ENCODE assay signal across 8 cellular contexts in genomic region chr16:28277537-28278388, GRCh38. TPM values are rescaled to one million over a fixed set of nuclear protein-coding genes. Genes with fewer than 3 reads are reported as not detected.
DNase-seq lines count a peak whose midpoint lies in the region; FAIRE-seq and TF ChIP-seq lines count a peak whose summit lies in the region.

No MANE protein-coding gene starts in this region.

- peak overlapping the region; percentile 28 for H3K9ac ChIP-seq in keratinocyte (ENCODE audit: control insufficient read depth, extremely low read depth, insufficient read depth, low read length)

- H3K79me2 ChIP-seq in keratinocyte (ENCODE audit: control insufficient read depth, insufficient read depth, low read length): no peaks in the 10 kb centered on the region

- H3K4me2 ChIP-seq in keratinocyte (ENCODE audit: control insufficient read depth, extremely low read depth, insufficient read depth, low read depth, low read length): peak overlapping the region; percentile 80

- no peaks in the 10 kb centered on the region for H3K9me1 ChIP-seq in keratinocyte (ENCODE audit: control insufficient read depth, extremely low read depth, insufficient read depth, low read length)

- no peaks in the 10 kb centered on the region for H4K20me1 ChIP-seq in keratinocyte (ENCODE audit: control insufficient read depth, extremely low read depth, insufficient read depth, low read length)

- H3K4me3 ChIP-seq in H7 (ENCODE audit: insufficient read depth, low read depth, low read length) (peak overlapping the region; percentile 49), keratinocyte (ENCODE audit: control insufficient read depth in 2 of 3, extremely low read depth in 1 of 3, insufficient read depth in 2 of 3, low read depth in 1 of 3, low read length in 3 of 3) (peak overlapping the region; percentile 7 to 60 (median 51))

- peak overlapping the region; percentile 74 for H2AFZ ChIP-seq in keratinocyte (ENCODE audit: control insufficient read depth, low read length)

- peak; percentile 81 for FAIRE-seq in keratinocyte (lab: Jason Lieb, UNC)

- H3K9me3 ChIP-seq in keratinocyte (ENCODE audit: control insufficient read depth, low read depth, low read length): no peaks in the 10 kb centered on the region

- peaks cover 4% of the 10 kb centered on the region for H3K4me1 ChIP-seq in keratinocyte (ENCODE audit: control insufficient read depth, extremely low read depth, insufficient read depth, low read length)

- no peak overlapping the region for H3K27ac ChIP-seq in keratinocyte (ENCODE audit: control insufficient read depth, insufficient read depth, low read length)

- H3K36me3 ChIP-seq in H7 (replicated peaks; ENCODE audit: control insufficient read depth, insufficient read depth, low read length): no peaks in the 10 kb centered on the region
- no peaks in the 10 kb centered on the region for H3K36me3 ChIP-seq in keratinocyte (ENCODE audit: control insufficient read depth in 2 of 2, extremely low read depth in 1 of 2, insufficient read depth in 2 of 2, low read length in 2 of 2)

- H3K27me3 ChIP-seq in H7 (ENCODE audit: control insufficient read depth, insufficient read depth, low read length) (peaks cover 5% of the 10 kb centered on the region), keratinocyte (ENCODE audit: control insufficient read depth, extremely low read depth, insufficient read depth, low read length) (peaks cover 16% of the 10 kb centered on the region)

- dilution Hi-C loops in keratinocyte (cut with MboI; ENCODE audit: extremely low pct_ligation_motif_present, low sequenced_read_pairs): no loop called here

- DNase-seq in AML-193 (lab: John Stamatoyannopoulos, UW) (peak; percentile 62 to 66), H7 (peak; percentile 89), NCI-H2196 treated with DMSO at 0.1 percent for 48 hours (lab: John Stamatoyannopoulos, UW; ENCODE audit: unreplicated experiment) (peak; percentile 70), keratinocyte (ENCODE audit: low read depth, low spot score) (peak; percentile 7), GF-D8 (lab: John Stamatoyannopoulos, UW) (no peak)
- DNase-seq in activated CD4-positive, CD25-positive, alpha-beta regulatory T cell treated with anti-CD3 and anti-CD28 coated beads, Interleukin-2, amount 50 U/mL, for 16 hours (ENCODE audit: low read depth, low spot score): peak; percentile 66
- DNase-seq in central memory CD4-positive, alpha-beta T cell: peak; percentile 75
- peak; percentile 81 for DNase-seq in stimulated activated CD4-positive, alpha-beta T cell treated with anti-CD3 and anti-CD28 coated beads, Interleukin-12 subunit alpha, Interleukin-12 subunit beta, amount 100 ng/mL, for 4 hours

- TF ChIP-seq CTCF in keratinocyte (optimal IDR thresholded peaks at IDR 0.05 in 1 of 3, IDR thresholded peaks at IDR 0.05 in 1 of 3, conservative IDR thresholded peaks at IDR 0.05 in 1 of 3; ENCODE audit: extremely low read depth in 1 of 3, insufficient read depth in 2 of 3, low read length in 3 of 3): peak; percentile 82 to 98 (median 95)

RNA-seq across cellular contexts. Expression of gene SBK1, which starts 14.6 kb away (rescaled TPM):
- total RNA-seq in H7 (2014; rRNA removed; shearing (Covaris generic)): 23.6 and 26.0 TPM in 2 replicates
- polyA plus RNA-seq in keratinocyte: 0.01 to 0.04 TPM (median 0.03 TPM) in 3 replicates
- 0.05 TPM for polyA plus RNA-seq in keratinocyte (2011; ENCODE audit: low read depth)
- 0.02 and 0.09 TPM in 2 replicates for polyA plus RNA-seq in keratinocyte (2011; cell fraction: cytosol; rRNA removed)
- polyA plus RNA-seq in keratinocyte (2011; cell fraction: nucleus; rRNA removed): 0.11 and 0.14 TPM in 2 replicates
- polyA plus RNA-seq in keratinocyte (2012; ENCODE audit: low replicate concordance): 0.08 and 0.24 TPM in 2 replicates
- 0.16 TPM in 1 of 3 replicates, not detected in the others for polyA minus RNA-seq in keratinocyte
- not detected for polyA minus RNA-seq in keratinocyte (2011; cell fraction: cytosol; rRNA and poly(A)+ RNA removed)
- polyA minus RNA-seq in keratinocyte (2011; cell fraction: nucleus; rRNA and poly(A)+ RNA removed): 0.11 TPM in 1 of 2 replicates, not detected in the other
